ENCODE assay signal across 9 cellular contexts in the genomic region with DNA sequence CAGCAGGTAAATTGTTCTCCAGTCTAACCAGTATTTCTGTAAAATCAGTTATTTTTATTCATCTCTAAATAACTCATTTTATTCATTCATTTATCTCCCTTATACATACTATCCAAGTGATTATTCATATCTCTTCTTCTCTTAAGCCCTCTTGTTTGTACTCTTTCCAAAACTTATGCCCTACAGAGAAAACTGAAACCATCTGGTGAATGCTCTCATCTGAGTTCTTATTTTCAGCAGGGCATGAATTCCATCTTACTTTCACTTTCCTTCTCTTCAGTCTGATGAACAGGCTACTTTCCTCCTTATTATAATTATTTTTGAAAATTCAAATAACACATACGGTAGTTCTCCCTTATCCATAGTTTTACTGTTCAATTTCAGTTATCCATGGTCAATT.
A peak's percentile ranks its signal among the peaks of the same experiment; 100 is the strongest.
DNase-seq lines count a peak whose midpoint lies in the region; ATAC-seq and TF ChIP-seq lines count a peak whose summit lies in the region.
"Had no signal": no experiment of that assay in that cellular context is flagged by ENCODE, and none has a peak within 500 bp of the region (broad histone marks: within the 10 kb centered on the region; RNA-seq: fewer than 3 reads in every experiment).

No MANE protein-coding gene starts in this region.

- CTCF ChIA-PET in activated CD4-positive, alpha-beta T cell treated with anti-CD3 and anti-CD28 coated beads, Interleukin-2, amount 10 ng/mL, durations not matched to agents 7 days and 5 days (lab: Charles Lee), result no interaction called here

- POLR2A ChIA-PET in activated CD4-positive, alpha-beta T cell treated with anti-CD3 and anti-CD28 coated beads, Interleukin-2, amount 10 ng/mL, durations not matched to agents 7 days and 5 days (lab: Charles Lee), result no interaction called here

- H3K27me3 Mint-ChIP-seq in activated CD4-positive, alpha-beta T cell treated with anti-CD3 and anti-CD28 coated beads, Interleukin-2, amount 10 ng/mL, durations not matched to agents 7 days and 5 days, result no peaks in the 10 kb centered on the region
- no peaks in the 10 kb centered on the region for H3K27me3 Mint-ChIP-seq in chondrocyte (ENCODE audit: low read depth)
- H3K27me3 Mint-ChIP-seq in stimulated activated naive CD8-positive, alpha-beta T cell treated with anti-CD3 and anti-CD28 coated beads, Interleukin-15, Interleukin-2, amounts not matched to agents 100 ng/mL and 50 ng/mL, for 24 hours, result no peaks in the 10 kb centered on the region
- peaks cover 34% of the 10 kb centered on the region for H3K27me3 Mint-ChIP-seq in activated T-helper 2 cell treated with anti-CD3 and anti-CD28 coated beads, Interferon-gamma antibody, Interleukin-2, Interleukin-4, amounts not matched to agents 10 μg/mL and 5 μg/mL and 100 μg/mL, durations not matched to agents 14 hours and 24 hours and 36 hours (ENCODE audit: low read depth)

- DNase-seq in activated CD4-positive, alpha-beta T cell treated with anti-CD3 and anti-CD28 coated beads, Interleukin-2, amount 10 ng/mL, durations not matched to agents 7 days and 5 days, result no peak
- no peak for DNase-seq in activated CD4-positive, alpha-beta T cell treated with anti-CD3 and anti-CD28 coated beads for 1 hour
- DNase-seq in chondrocyte (ENCODE audit: low spot score) (no peak), ecto neural progenitor cell (ENCODE audit: low spot score) (no peak)
- no peak for DNase-seq in stimulated activated effector memory CD8-positive, alpha-beta T cell treated with anti-CD3 and anti-CD28 coated beads, Interleukin-12 subunit alpha, Interleukin-12 subunit beta, amount 100 ng/mL, for 72 hours (ENCODE audit: low spot score in 2 of 2)
- DNase-seq in activated T-helper 2 cell treated with anti-CD3 and anti-CD28 coated beads, Interferon-gamma antibody, Interleukin-2, Interleukin-4, amounts not matched to agents 10 μg/mL and 5 μg/mL and 100 μg/mL, durations not matched to agents 14 hours and 24 hours and 36 hours (ENCODE audit: low spot score), result no peak
- DNase-seq: NCI-H1092 had no signal

- H3K4me3 Mint-ChIP-seq in activated CD4-positive, alpha-beta T cell treated with anti-CD3 and anti-CD28 coated beads, Interleukin-2, amount 10 ng/mL, durations not matched to agents 7 days and 5 days, result peak overlapping the region; percentile 38
- H3K4me3 Mint-ChIP-seq in chondrocyte (ENCODE audit: unreplicated experiment), result peak overlapping the region; percentile 8
- H3K4me3 Mint-ChIP-seq in stimulated activated naive CD8-positive, alpha-beta T cell treated with anti-CD3 and anti-CD28 coated beads, Interleukin-15, Interleukin-2, amounts not matched to agents 100 ng/mL and 50 ng/mL, for 24 hours, result no peak overlapping the region
- no peak overlapping the region for H3K4me3 Mint-ChIP-seq in stimulated activated effector memory CD8-positive, alpha-beta T cell treated with anti-CD3 and anti-CD28 coated beads, Interleukin-12 subunit alpha, Interleukin-12 subunit beta, amount 100 ng/mL, for 72 hours
- H3K4me3 Mint-ChIP-seq in activated T-helper 2 cell treated with anti-CD3 and anti-CD28 coated beads, Interferon-gamma antibody, Interleukin-2, Interleukin-4, amounts not matched to agents 10 μg/mL and 5 μg/mL and 100 μg/mL, durations not matched to agents 14 hours and 24 hours and 36 hours (ENCODE audit: low read depth), result no peak overlapping the region

- no peaks in the 10 kb centered on the region for H3K9me3 Mint-ChIP-seq in activated CD4-positive, alpha-beta T cell treated with anti-CD3 and anti-CD28 coated beads, Interleukin-2, amount 10 ng/mL, durations not matched to agents 7 days and 5 days
- H3K9me3 Mint-ChIP-seq in chondrocyte (ENCODE audit: low read depth), result no peaks in the 10 kb centered on the region
- H3K9me3 Mint-ChIP-seq in stimulated activated naive CD8-positive, alpha-beta T cell treated with anti-CD3 and anti-CD28 coated beads, Interleukin-15, Interleukin-2, amounts not matched to agents 100 ng/mL and 50 ng/mL, for 24 hours, result no peaks in the 10 kb centered on the region
- no peaks in the 10 kb centered on the region for H3K9me3 Mint-ChIP-seq in stimulated activated effector memory CD8-positive, alpha-beta T cell treated with anti-CD3 and anti-CD28 coated beads, Interleukin-12 subunit alpha, Interleukin-12 subunit beta, amount 100 ng/mL, for 72 hours
- no peaks in the 10 kb centered on the region for H3K9me3 Mint-ChIP-seq in activated T-helper 2 cell treated with anti-CD3 and anti-CD28 coated beads, Interferon-gamma antibody, Interleukin-2, Interleukin-4, amounts not matched to agents 10 μg/mL and 5 μg/mL and 100 μg/mL, durations not matched to agents 14 hours and 24 hours and 36 hours

- peaks cover 25% of the 10 kb centered on the region for H3K4me1 Mint-ChIP-seq in activated CD4-positive, alpha-beta T cell treated with anti-CD3 and anti-CD28 coated beads, Interleukin-2, amount 10 ng/mL, durations not matched to agents 7 days and 5 days
- H3K4me1 Mint-ChIP-seq in chondrocyte (ENCODE audit: low read depth), result peaks cover 13% of the 10 kb centered on the region
- H3K4me1 Mint-ChIP-seq in stimulated activated naive CD8-positive, alpha-beta T cell treated with anti-CD3 and anti-CD28 coated beads, Interleukin-15, Interleukin-2, amounts not matched to agents 100 ng/mL and 50 ng/mL, for 24 hours (ENCODE audit: low read depth), result peaks cover 29% of the 10 kb centered on the region
- peaks cover 11% of the 10 kb centered on the region for H3K4me1 Mint-ChIP-seq in stimulated activated effector memory CD8-positive, alpha-beta T cell treated with anti-CD3 and anti-CD28 coated beads, Interleukin-12 subunit alpha, Interleukin-12 subunit beta, amount 100 ng/mL, for 72 hours
- H3K4me1 Mint-ChIP-seq in activated T-helper 2 cell treated with anti-CD3 and anti-CD28 coated beads, Interferon-gamma antibody, Interleukin-2, Interleukin-4, amounts not matched to agents 10 μg/mL and 5 μg/mL and 100 μg/mL, durations not matched to agents 14 hours and 24 hours and 36 hours (ENCODE audit: low read depth), result peaks cover 19% of the 10 kb centered on the region

- peaks cover 5% of the 10 kb centered on the region for H3K36me3 Mint-ChIP-seq in activated CD4-positive, alpha-beta T cell treated with anti-CD3 and anti-CD28 coated beads, Interleukin-2, amount 10 ng/mL, durations not matched to agents 7 days and 5 days (ENCODE audit: low read depth)
- H3K36me3 Mint-ChIP-seq in chondrocyte (ENCODE audit: low read depth), result peaks cover 2% of the 10 kb centered on the region
- H3K36me3 Mint-ChIP-seq in stimulated activated naive CD8-positive, alpha-beta T cell treated with anti-CD3 and anti-CD28 coated beads, Interleukin-15, Interleukin-2, amounts not matched to agents 100 ng/mL and 50 ng/mL, for 24 hours (ENCODE audit: low read depth), result peaks cover 10% of the 10 kb centered on the region
- H3K36me3 Mint-ChIP-seq in stimulated activated effector memory CD8-positive, alpha-beta T cell treated with anti-CD3 and anti-CD28 coated beads, Interleukin-12 subunit alpha, Interleukin-12 subunit beta, amount 100 ng/mL, for 72 hours, result no peaks in the 10 kb centered on the region
- H3K36me3 Mint-ChIP-seq in activated T-helper 2 cell treated with anti-CD3 and anti-CD28 coated beads, Interferon-gamma antibody, Interleukin-2, Interleukin-4, amounts not matched to agents 10 μg/mL and 5 μg/mL and 100 μg/mL, durations not matched to agents 14 hours and 24 hours and 36 hours (ENCODE audit: low read depth), result no peaks in the 10 kb centered on the region

- intact Hi-C loops in activated T-helper 2 cell treated with anti-CD3 and anti-CD28 coated beads, Interferon-gamma antibody, Interleukin-2, Interleukin-4, amounts not matched to agents 10 μg/mL and 5 μg/mL and 100 μg/mL, durations not matched to agents 14 hours and 24 hours and 36 hours (cut with micrococcal nuclease), result no loop called here

- peak overlapping the region; percentile 55 for H3K27ac Mint-ChIP-seq in activated CD4-positive, alpha-beta T cell treated with anti-CD3 and anti-CD28 coated beads, Interleukin-2, amount 10 ng/mL, durations not matched to agents 7 days and 5 days
- H3K27ac Mint-ChIP-seq in chondrocyte (ENCODE audit: unreplicated experiment), result peak overlapping the region; percentile 36
- H3K27ac Mint-ChIP-seq in stimulated activated naive CD8-positive, alpha-beta T cell treated with anti-CD3 and anti-CD28 coated beads, Interleukin-15, Interleukin-2, amounts not matched to agents 100 ng/mL and 50 ng/mL, for 24 hours, result peak overlapping the region; percentile 59
- no peak overlapping the region for H3K27ac Mint-ChIP-seq in stimulated activated effector memory CD8-positive, alpha-beta T cell treated with anti-CD3 and anti-CD28 coated beads, Interleukin-12 subunit alpha, Interleukin-12 subunit beta, amount 100 ng/mL, for 72 hours
- no peak overlapping the region for H3K27ac Mint-ChIP-seq in activated T-helper 2 cell treated with anti-CD3 and anti-CD28 coated beads, Interferon-gamma antibody, Interleukin-2, Interleukin-4, amounts not matched to agents 10 μg/mL and 5 μg/mL and 100 μg/mL, durations not matched to agents 14 hours and 24 hours and 36 hours

- ATAC-seq in HG03159 (IDR thresholded peaks at IDR 0.05; ENCODE audit: unreplicated experiment), result peak; percentile 80
- ATAC-seq in stimulated activated effector memory CD8-positive, alpha-beta T cell treated with anti-CD3 and anti-CD28 coated beads, Interleukin-12 subunit alpha, Interleukin-12 subunit beta, amount 100 ng/mL, for 72 hours, result no peak

- TF ChIP-seq CTCF in chondrocyte (IDR thresholded peaks at IDR 0.05), result no peak

Comparison
In these comparisons a context has a peak if more than half of its experiments do, and no peak if none do; other contexts are left out.
1. H3K27ac Mint-ChIP-seq: peak in activated CD4-positive, alpha-beta T cell treated with anti-CD3 and anti-CD28 coated beads, Interleukin-2, amount 10 ng/mL, durations not matched to agents 7 days and 5 days (single experiment), chondrocyte (single experiment) and stimulated activated naive CD8-positive, alpha-beta T cell treated with anti-CD3 and anti-CD28 coated beads, Interleukin-15, Interleukin-2, amounts not matched to agents 100 ng/mL and 50 ng/mL, for 24 hours (single experiment); none in stimulated activated effector memory CD8-positive, alpha-beta T cell treated with anti-CD3 and anti-CD28 coated beads, Interleukin-12 subunit alpha, Interleukin-12 subunit beta, amount 100 ng/mL, for 72 hours (single experiment) and activated T-helper 2 cell treated with anti-CD3 and anti-CD28 coated beads, Interferon-gamma antibody, Interleukin-2, Interleukin-4, amounts not matched to agents 10 μg/mL and 5 μg/mL and 100 μg/mL, durations not matched to agents 14 hours and 24 hours and 36 hours (single experiment).
2. H3K4me3 Mint-ChIP-seq: peak in activated CD4-positive, alpha-beta T cell treated with anti-CD3 and anti-CD28 coated beads, Interleukin-2, amount 10 ng/mL, durations not matched to agents 7 days and 5 days (single experiment) and chondrocyte (single experiment); none in stimulated activated naive CD8-positive, alpha-beta T cell treated with anti-CD3 and anti-CD28 coated beads, Interleukin-15, Interleukin-2, amounts not matched to agents 100 ng/mL and 50 ng/mL, for 24 hours (single experiment), stimulated activated effector memory CD8-positive, alpha-beta T cell treated with anti-CD3 and anti-CD28 coated beads, Interleukin-12 subunit alpha, Interleukin-12 subunit beta, amount 100 ng/mL, for 72 hours (single experiment) and activated T-helper 2 cell treated with anti-CD3 and anti-CD28 coated beads, Interferon-gamma antibody, Interleukin-2, Interleukin-4, amounts not matched to agents 10 μg/mL and 5 μg/mL and 100 μg/mL, durations not matched to agents 14 hours and 24 hours and 36 hours (single experiment).